17 cellular contexts compared by ENCODE assay signal in the genomic region with DNA sequence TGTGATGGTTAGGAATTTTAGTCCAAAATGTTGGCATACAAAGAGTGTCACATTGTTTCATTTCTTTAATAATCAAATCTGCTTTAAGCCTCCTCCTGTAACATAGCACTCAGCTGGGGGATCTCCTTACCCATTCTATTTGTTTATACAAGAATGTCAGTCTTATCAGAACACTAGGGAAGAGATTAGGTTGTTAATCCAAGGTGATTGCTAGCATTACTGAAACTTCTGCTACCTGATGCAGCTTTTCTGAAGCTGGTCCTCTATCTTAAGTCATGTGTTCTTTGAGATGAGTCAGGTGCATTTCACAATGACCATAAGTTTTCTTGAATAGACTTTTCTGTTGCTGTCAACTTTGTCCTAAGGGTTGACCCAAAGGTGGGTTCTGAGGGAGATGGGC.
A peak's percentile ranks its signal among the peaks of the same experiment; 100 is the strongest.
DNase-seq lines count a peak whose midpoint lies in the region; ATAC-seq, FAIRE-seq and TF ChIP-seq lines count a peak whose summit lies in the region.
"Had no signal": no experiment of that assay in that cellular context is flagged by ENCODE, and none has a peak within 500 bp of the region (broad histone marks: within the 10 kb centered on the region; RNA-seq: fewer than 3 reads in every experiment).

No MANE protein-coding gene starts in this region.

- intact Hi-C loops in left lung (cut with DNase I) = no loop called here

- no peak for FAIRE-seq in bronchial epithelial cell (lab: Jason Lieb, UNC)
- FAIRE-seq: GM12878, H54 had no signal

- H3K36me3 Mint-ChIP-seq in mesothelial cell of epicardium = no peaks in the 10 kb centered on the region
- H3K36me3 Mint-ChIP-seq: CD14-positive monocyte; CD4-positive, alpha-beta memory T cell had no signal

- no peaks in the 10 kb centered on the region for H3K4me1 ChIP-seq in hepatocyte (ENCODE audit: insufficient read depth)
- H3K4me1 ChIP-seq in left lung = no peaks in the 10 kb centered on the region
- H3K4me1 ChIP-seq: BLaER1 had no signal

- ATAC-seq in left lung = no peak
- ATAC-seq: GM12878, GM23338 had no signal

- H3K27me3 Mint-ChIP-seq in mesothelial cell of epicardium (ENCODE audit: low read depth) = no peaks in the 10 kb centered on the region

- H4K20me1 ChIP-seq in hepatocyte (ENCODE audit: insufficient read depth, poor library complexity, severe bottlenecking) = no peaks in the 10 kb centered on the region
- H4K20me1 ChIP-seq: BLaER1 had no signal

- H3K9me3 Mint-ChIP-seq in mesothelial cell of epicardium = peaks cover 6% of the 10 kb centered on the region

- no peak overlapping the region for H2AFZ ChIP-seq in hepatocyte
- H2AFZ ChIP-seq: GM23338 had no signal

- no peak overlapping the region for H3K27ac Mint-ChIP-seq in mesothelial cell of epicardium
- H3K27ac Mint-ChIP-seq: CD4-positive, alpha-beta memory T cell; GM23338 had no signal

- DNase-seq in NCI-H82 (lab: John Stamatoyannopoulos, UW) = peak; percentile 17
- no peak for DNase-seq in NCI-H82 treated with DMSO at 0.1 percent for 48 hours (lab: John Stamatoyannopoulos, UW; ENCODE audit: unreplicated experiment)
- DNase-seq in bronchial epithelial cell (ENCODE audit: low read depth) = peak; percentile 27
- DNase-seq in hepatocyte (ENCODE audit: low spot score) = peak; percentile 32
- no peak for DNase-seq in DMS79 (lab: John Stamatoyannopoulos, UW)
- no peak for DNase-seq in left lung
- no peak for DNase-seq in mesothelial cell of epicardium (ENCODE audit: low spot score in 2 of 2, unreplicated experiment in 2 of 2)
- DNase-seq: 8988T; CD4-positive, alpha-beta memory T cell; DMS153; DMS79 treated with DMSO at 0.1 percent for 48 hours; HCEC 1CT had no signal

- H3K4me3 ChIP-seq in bronchial epithelial cell (ENCODE audit: low read depth, low read length) = no peak overlapping the region
- H3K4me3 ChIP-seq in hepatocyte = no peak overlapping the region
- H3K4me3 ChIP-seq in left lung = no peak overlapping the region
- H3K4me3 ChIP-seq: BLaER1, GM12878, GM23338 had no signal

- no peak overlapping the region for H3K4me2 ChIP-seq in hepatocyte
- H3K4me2 ChIP-seq: BLaER1, GM23338 had no signal

- TF ChIP-seq CTCF in bronchial epithelial cell (IDR thresholded peaks at IDR 0.05; ENCODE audit: insufficient read depth, low read length, severe bottlenecking) = no peak
- no peak for TF ChIP-seq CTCF in hepatocyte (IDR thresholded peaks at IDR 0.05; ENCODE audit: poor library complexity)
- no peak for TF ChIP-seq CTCF in left lung (IDR thresholded peaks at IDR 0.05)
- TF ChIP-seq CTCF in mesothelial cell of epicardium (IDR thresholded peaks at IDR 0.05; ENCODE audit: unreplicated experiment) = no peak

- no peak overlapping the region for H3K4me3 Mint-ChIP-seq in mesothelial cell of epicardium
- H3K4me3 Mint-ChIP-seq: CD14-positive monocyte, GM23338 had no signal

- H3K9me3 ChIP-seq in hepatocyte (ENCODE audit: low read depth) = no peaks in the 10 kb centered on the region
- peaks cover 0 to 6% of the 10 kb centered on the region in 2 donors for H3K9me3 ChIP-seq in left lung

- H3K27me3 ChIP-seq in bronchial epithelial cell (ENCODE audit: control insufficient read depth, insufficient read depth, low read length) (no peaks in the 10 kb centered on the region), hepatocyte (no peaks in the 10 kb centered on the region), left lung (no peaks in the 10 kb centered on the region)
- H3K27me3 ChIP-seq: BLaER1 had no signal

- no peaks in the 10 kb centered on the region for H3K79me2 ChIP-seq in hepatocyte

- H3K27ac ChIP-seq in hepatocyte (no peak overlapping the region), left lung (no peak overlapping the region)
- H3K27ac ChIP-seq: BLaER1 had no signal

- H3K9me2 ChIP-seq in hepatocyte (replicated peaks; ENCODE audit: insufficient read depth) = no peaks in the 10 kb centered on the region

- no peaks in the 10 kb centered on the region for H3K4me1 Mint-ChIP-seq in mesothelial cell of epicardium
- H3K4me1 Mint-ChIP-seq: CD14-positive monocyte; CD4-positive, alpha-beta memory T cell; GM23338 had no signal

- H3K36me3 ChIP-seq in bronchial epithelial cell (ENCODE audit: control insufficient read depth, insufficient read depth, low read length) (no peaks in the 10 kb centered on the region), hepatocyte (replicated peaks; ENCODE audit: insufficient read depth, low read depth) (no peaks in the 10 kb centered on the region), left lung (no peaks in the 10 kb centered on the region)
- H3K36me3 ChIP-seq: BLaER1 had no signal

Comparison
In these comparisons a context has a peak if more than half of its experiments do, and no peak if none do; other contexts are left out.
1. DNase-seq: peak in NCI-H82 (single experiment), bronchial epithelial cell (single experiment) and hepatocyte (single experiment); none in NCI-H82 treated with DMSO at 0.1 percent for 48 hours (single experiment), DMS79 (single experiment), left lung (0 of 2) and mesothelial cell of epicardium (0 of 2).